ENCODE assay signal across 10 cellular contexts in the genomic region with DNA sequence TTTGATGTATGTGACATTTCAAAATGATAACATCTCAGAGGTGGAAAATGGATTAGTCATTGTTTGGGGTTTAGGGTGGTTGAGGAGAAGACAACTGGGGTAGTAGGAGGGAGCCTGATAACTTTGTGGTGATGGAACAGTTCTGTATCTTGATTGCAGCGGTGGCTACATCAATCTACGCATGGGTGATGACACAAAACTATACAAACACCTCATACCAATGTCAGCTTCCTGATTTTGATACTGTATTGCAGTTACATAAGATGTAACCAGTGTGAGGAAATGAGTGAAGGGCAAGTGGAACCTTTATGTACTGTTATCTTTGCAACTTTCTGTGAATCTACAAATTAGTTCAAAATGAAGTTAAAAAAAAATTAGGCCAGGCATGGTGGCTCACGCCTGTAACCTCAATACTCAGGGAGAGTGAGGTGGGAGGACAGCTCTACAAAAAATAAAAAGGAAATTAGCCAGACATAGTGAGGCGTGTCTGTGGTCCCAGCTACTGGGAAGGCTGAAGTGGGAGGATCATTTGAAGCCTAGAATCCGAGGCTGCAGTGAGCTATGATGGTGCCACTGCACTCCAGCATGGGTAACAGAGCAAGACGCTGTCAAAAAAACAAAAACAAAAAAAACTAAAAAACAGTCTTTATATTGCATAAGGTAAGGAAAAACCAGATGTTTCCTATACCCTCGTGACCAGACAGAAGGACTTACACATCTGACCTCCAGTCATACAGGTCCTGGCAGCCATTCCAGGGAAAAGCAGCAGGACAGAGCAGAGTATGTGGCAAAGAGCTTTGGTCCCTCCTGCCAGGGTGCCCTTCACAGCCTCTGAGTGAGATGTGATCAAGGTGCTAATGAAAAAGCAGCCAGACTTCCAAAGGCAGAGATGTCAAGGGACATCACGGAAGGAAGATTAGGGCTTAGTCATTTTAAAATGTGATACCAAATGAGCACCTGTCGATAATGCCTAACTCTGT. TPM values are rescaled to one million over a fixed set of nuclear protein-coding genes. Genes with fewer than 3 reads are reported as not detected.
DNase-seq lines count a peak whose midpoint lies in the region; ATAC-seq and TF ChIP-seq lines count a peak whose summit lies in the region.
"Had no signal": no experiment of that assay in that cellular context is flagged by ENCODE, and none has a peak within 500 bp of the region (broad histone marks: within the 10 kb centered on the region; RNA-seq: fewer than 3 reads in every experiment).

No MANE protein-coding gene starts in this region.

- CTCF ChIA-PET in MCF 10A (lab: Yijun Ruan, JAX) = no interaction called here
- CTCF ChIA-PET in OCI-LY7 (lab: Charles Lee; ENCODE audit: unreplicated experiment) = no interaction called here

- H3K9me3 ChIP-seq in breast epithelium (no peaks in the 10 kb centered on the region), right atrium auricular region (no peaks in the 10 kb centered on the region), OCI-LY7 (ENCODE audit: low read length) (no peaks in the 10 kb centered on the region)

- peaks cover 35% of the 10 kb centered on the region for H3K4me1 Mint-ChIP-seq in MCF 10A (ENCODE audit: insufficient read depth, unreplicated experiment)

- H3K4me3 ChIP-seq in breast epithelium (no peak overlapping the region), right atrium auricular region (no peak overlapping the region), OCI-LY7 (ENCODE audit: low read depth, low read length, poor library complexity, severe bottlenecking) (no peak overlapping the region)

- no peak for TF ChIP-seq POLR2A in breast epithelium (IDR thresholded peaks at IDR 0.05)

- H3K36me3 Mint-ChIP-seq in MCF 10A (ENCODE audit: insufficient read depth, unreplicated experiment) = peaks cover 4% of the 10 kb centered on the region

- H3K4me2 ChIP-seq in OCI-LY7 (ENCODE audit: low read length) = no peak overlapping the region

- TF ChIP-seq CTCF in MCF 10A (IDR thresholded peaks at IDR 0.05; ENCODE audit: unreplicated experiment) (no peak), breast epithelium (IDR thresholded peaks at IDR 0.05) (no peak), right atrium auricular region (IDR thresholded peaks at IDR 0.05) (no peak), OCI-LY7 (conservative IDR thresholded peaks at IDR 0.05; ENCODE audit: low read length) (no peak)

- intact Hi-C loops in MCF 10A (cut with micrococcal nuclease) = no loop called here
- intact Hi-C loops in breast epithelium (cut with DNase I; ENCODE audit: low total_unique reads) = no loop called here
- intact Hi-C loops in OCI-LY7 (cut with micrococcal nuclease; ENCODE audit: unreplicated experiment) = no loop called here

- H3K27me3 ChIP-seq in breast epithelium (no peaks in the 10 kb centered on the region), right atrium auricular region (no peaks in the 10 kb centered on the region)

- H3K36me3 ChIP-seq in breast epithelium = no peaks in the 10 kb centered on the region
- no peaks in the 10 kb centered on the region for H3K36me3 ChIP-seq in right atrium auricular region
- no peaks in the 10 kb centered on the region; the same call in 1 of the 2 replicates for H3K36me3 ChIP-seq in OCI-LY7 (ENCODE audit: insufficient read depth, low read length)

- peak overlapping the region; percentile 70 for H3K27ac Mint-ChIP-seq in MCF 10A (ENCODE audit: low read depth, unreplicated experiment)

- no peaks in the 10 kb centered on the region for H3K27me3 Mint-ChIP-seq in MCF 10A (ENCODE audit: insufficient read depth, unreplicated experiment)

- H3K4me1 ChIP-seq in breast epithelium = no peaks in the 10 kb centered on the region
- H3K4me1 ChIP-seq in right atrium auricular region = peaks cover 0 to 62% of the 10 kb centered on the region in 2 donors
- no peaks in the 10 kb centered on the region for H3K4me1 ChIP-seq in OCI-LY7 (ENCODE audit: insufficient read depth, low read length, poor library complexity, severe bottlenecking)

- POLR2A ChIA-PET in MCF 10A (lab: Yijun Ruan, JAX) = no interaction called here
- POLR2A ChIA-PET in OCI-LY7 (lab: Charles Lee) = no interaction called here

- H3K27ac ChIP-seq in breast epithelium = no peak overlapping the region
- peak overlapping the region; percentile 58 to 60 for H3K27ac ChIP-seq in right atrium auricular region
- H3K27ac ChIP-seq in OCI-LY7 (ENCODE audit: low read depth, low read length, poor library complexity, severe bottlenecking) = no peak overlapping the region
- H3K27ac ChIP-seq: C4-2B had no signal

- no peak overlapping the region for H3K4me3 Mint-ChIP-seq in MCF 10A (ENCODE audit: unreplicated experiment)

- no peaks in the 10 kb centered on the region for H4K20me1 ChIP-seq in OCI-LY7 (ENCODE audit: insufficient read depth, low read length)

- no peak overlapping the region for H2AFZ ChIP-seq in OCI-LY7 (ENCODE audit: low read length)

- DNase-seq in MCF 10A (ENCODE audit: unreplicated experiment) (no peak), breast epithelium (ENCODE audit: low spot score in 2 of 2) (no peak), right atrium auricular region (ENCODE audit: low spot score) (no peak), OCI-LY7 (ENCODE audit: low spot score) (no peak), ecto neural progenitor cell (ENCODE audit: low spot score) (no peak), NCI-H526 (lab: John Stamatoyannopoulos, UW) (no peak)
- DNase-seq in activated CD4-positive, alpha-beta T cell treated with anti-CD3 and anti-CD28 coated beads, Interleukin-2, amount 50 U/mL, for 48 hours = peak; percentile 21 to 34
- DNase-seq: Karpas-422 had no signal

- no peaks in the 10 kb centered on the region for H3K79me2 ChIP-seq in OCI-LY7 (ENCODE audit: insufficient read depth, low read depth, low read length)

- no peaks in the 10 kb centered on the region for H3K9me3 Mint-ChIP-seq in MCF 10A (ENCODE audit: unreplicated experiment)

- no peaks in the 10 kb centered on the region for H3K9me2 ChIP-seq in OCI-LY7 (ENCODE audit: insufficient read depth, low read length)

- no peak for ATAC-seq in GM21619 (IDR thresholded peaks at IDR 0.05; ENCODE audit: unreplicated experiment)

- BruUV-seq in MCF 10A (replicated peaks; lab: Mats Ljungman, UMichigan) (no TSS peak), OCI-LY7 (replicated peaks; lab: Mats Ljungman, UMichigan) (no TSS peak)

RNA-seq across cellular contexts. Expression of gene CYTH3, which starts 50.8 kb away (rescaled TPM):
- total RNA-seq in MCF 10A (2022) (19.3 and 23.5 TPM in 2 replicates), breast epithelium (10 to 100 TPM; 23.6 to 46.4 (median 33.4) TPM), right atrium auricular region (10 to 100 TPM; 27.2 to 34.0 TPM), OCI-LY7 (2022) (4.7 and 5.0 TPM in 2 replicates)
- total RNA-seq in OCI-LY7 (2014; rRNA removed; shearing (Covaris generic)) = 3.3 and 3.7 TPM in 2 replicates

Comparison
In these comparisons a context has a peak if more than half of its experiments do, and no peak if none do; other contexts are left out.
1. DNase-seq: peak in activated CD4-positive, alpha-beta T cell treated with anti-CD3 and anti-CD28 coated beads, Interleukin-2, amount 50 U/mL, for 48 hours (2 of 2); none in MCF 10A (single experiment), breast epithelium (0 of 2), right atrium auricular region (single experiment), OCI-LY7 (single experiment), ecto neural progenitor cell (single experiment) and NCI-H526 (0 of 2).
2. H3K27ac ChIP-seq: peak in right atrium auricular region (2 of 2); none in breast epithelium (0 of 2) and OCI-LY7 (single experiment).